In genomic region chr18:55323051-55323994, GRCh38 we compare ENCODE assay signal across 9 cellular contexts.
DNase-seq lines count a peak whose midpoint lies in the region; ATAC-seq, FAIRE-seq and TF ChIP-seq lines count a peak whose summit lies in the region.
"Had no signal": no experiment of that assay in that cellular context is flagged by ENCODE, and none has a peak within 500 bp of the region (broad histone marks: within the 10 kb centered on the region; RNA-seq: fewer than 3 reads in every experiment).

No MANE protein-coding gene starts in this region.

- BruUV-seq in MCF 10A (replicated peaks; lab: Mats Ljungman, UMichigan), result no TSS peak

- DNase-seq in breast epithelium (ENCODE audit: low spot score in 2 of 2) (no peak), MCF 10A (ENCODE audit: unreplicated experiment) (no peak), keratinocyte (ENCODE audit: low read depth, low spot score) (no peak), transverse colon (no peak), MV-4-11 (lab: John Stamatoyannopoulos, UW) (no peak)
- no peak for DNase-seq in CD8-positive, alpha-beta T cell

- H3K4me3 Mint-ChIP-seq in MCF 10A (ENCODE audit: unreplicated experiment), result no peak overlapping the region
- no peak overlapping the region for H3K4me3 Mint-ChIP-seq in CD8-positive, alpha-beta T cell

- no peak for TF ChIP-seq EP300 in transverse colon (IDR thresholded peaks at IDR 0.05; ENCODE audit: low read depth)

- CTCF ChIA-PET in MCF 10A (lab: Yijun Ruan, JAX), result no interaction called here
- CTCF ChIA-PET in CD8-positive, alpha-beta T cell (lab: Charles Lee), result interaction anchor here (1.3 kb wide), 1 partner anchor 15 kb away, joined by 3 read pairs; no protein-coding TSS in a partner anchor

- H3K27me3 Mint-ChIP-seq in MCF 10A (ENCODE audit: insufficient read depth, unreplicated experiment), result no peaks in the 10 kb centered on the region
- H3K27me3 Mint-ChIP-seq in CD8-positive, alpha-beta T cell (ENCODE audit: low read depth), result peaks cover 39% of the 10 kb centered on the region

- no peaks in the 10 kb centered on the region for H3K79me2 ChIP-seq in keratinocyte (ENCODE audit: control insufficient read depth, insufficient read depth, low read length)

- peak overlapping the region; percentile 89 for H3K4me2 ChIP-seq in keratinocyte (ENCODE audit: control insufficient read depth, extremely low read depth, insufficient read depth, low read depth, low read length)

- no peak overlapping the region for H2AFZ ChIP-seq in keratinocyte (ENCODE audit: control insufficient read depth, low read length)

- H3K9me3 ChIP-seq in breast epithelium (no peaks in the 10 kb centered on the region), keratinocyte (ENCODE audit: control insufficient read depth, low read depth, low read length) (no peaks in the 10 kb centered on the region), transverse colon (no peaks in the 10 kb centered on the region)
- H3K9me3 ChIP-seq in CD8-positive, alpha-beta T cell (ENCODE audit: low read length), result no peaks in the 10 kb centered on the region

- no peaks in the 10 kb centered on the region for H3K9me3 Mint-ChIP-seq in MCF 10A (ENCODE audit: unreplicated experiment)
- no peaks in the 10 kb centered on the region for H3K9me3 Mint-ChIP-seq in CD8-positive, alpha-beta T cell
- H3K9me3 Mint-ChIP-seq: T-helper 2 cell treated with Interferon-gamma antibody and Interleukin-4, amounts not matched to agents 5 μg/mL and 100 μg/mL, for 36 hours had no signal

- no peaks in the 10 kb centered on the region for H4K20me1 ChIP-seq in keratinocyte (ENCODE audit: control insufficient read depth, extremely low read depth, insufficient read depth, low read length)

- intact Hi-C loops in breast epithelium (cut with DNase I; ENCODE audit: low total_unique reads) (no loop called here), MCF 10A (cut with micrococcal nuclease) (loop anchor here (10.0 kb wide), 1 partner anchor 89 kb away; no protein-coding TSS in a partner anchor), transverse colon (cut with DNase I; ENCODE audit: low total_unique reads) (loop anchor here (5.0 to 10.0 kb wide), 2 partner anchors 81 kb away; no protein-coding TSS in a partner anchor)
- intact Hi-C loops in CD8-positive, alpha-beta T cell (cut with DNase I, micrococcal nuclease), result no loop called here

- H3K9ac ChIP-seq in keratinocyte (ENCODE audit: control insufficient read depth, extremely low read depth, insufficient read depth, low read length), result peak overlapping the region; percentile 73

- H3K9me1 ChIP-seq in keratinocyte (ENCODE audit: control insufficient read depth, extremely low read depth, insufficient read depth, low read length), result no peaks in the 10 kb centered on the region

- WGBS in transverse colon (ENCODE audit: low coverage in 1 of 2), 2 donors, result 38 to 47% methylated on average over 8 to 10 of the region's 10 CpGs

- TF ChIP-seq POLR2A in breast epithelium (IDR thresholded peaks at IDR 0.05) (no peak), transverse colon (IDR thresholded peaks at IDR 0.05) (no peak)

- H3K4me1 Mint-ChIP-seq in MCF 10A (ENCODE audit: insufficient read depth, unreplicated experiment), result peaks cover 5% of the 10 kb centered on the region
- H3K4me1 Mint-ChIP-seq in CD8-positive, alpha-beta T cell (ENCODE audit: low read depth), result peaks cover 9% of the 10 kb centered on the region

- no peak for FAIRE-seq in keratinocyte (lab: Jason Lieb, UNC)

- H3K4me1 ChIP-seq in breast epithelium (no peaks in the 10 kb centered on the region), keratinocyte (ENCODE audit: control insufficient read depth, extremely low read depth, insufficient read depth, low read length) (peaks cover 9% of the 10 kb centered on the region), transverse colon (peaks cover 0 to 22% (median 3%) of the 10 kb centered on the region in 4 donors)
- H3K4me1 ChIP-seq in CD8-positive, alpha-beta T cell (ENCODE audit: insufficient read depth, low read length), result peaks cover 4% of the 10 kb centered on the region

- peak overlapping the region; percentile 57 to 76 (median 60) for H3K4me3 ChIP-seq in breast epithelium
- no peak overlapping the region for H3K4me3 ChIP-seq in keratinocyte (ENCODE audit: control insufficient read depth in 2 of 3, extremely low read depth in 1 of 3, insufficient read depth in 2 of 3, low read depth in 1 of 3, low read length in 3 of 3)
- peak overlapping the region in 2 of 4 donors; percentile 43 to 52 for H3K4me3 ChIP-seq in transverse colon
- H3K4me3 ChIP-seq in CD8-positive, alpha-beta T cell (ENCODE audit: low read depth, low read length), result no peak overlapping the region

- no peak for TF ChIP-seq CTCF in breast epithelium (IDR thresholded peaks at IDR 0.05)
- TF ChIP-seq CTCF in MCF 10A (IDR thresholded peaks at IDR 0.05; ENCODE audit: unreplicated experiment), result no peak
- TF ChIP-seq CTCF in keratinocyte (optimal IDR thresholded peaks at IDR 0.05 in 1 of 3, IDR thresholded peaks at IDR 0.05 in 1 of 3, conservative IDR thresholded peaks at IDR 0.05 in 1 of 3; ENCODE audit: extremely low read depth in 1 of 3, insufficient read depth in 2 of 3, low read length in 3 of 3), result no peak
- no peak for TF ChIP-seq CTCF in transverse colon (IDR thresholded peaks at IDR 0.05)
- no peak for TF ChIP-seq CTCF in CD8-positive, alpha-beta T cell (IDR thresholded peaks at IDR 0.05)

- in situ Hi-C loops in transverse colon (cut with MboI; ENCODE audit: low pct_ligation_motif_present in 1 of 4, low pct_unique_long_range_greater_than_20kb in 1 of 4, low sequenced_read_pairs in 3 of 4), result loop anchor here in 1 of 4 donors (10.0 kb wide), 1 partner anchor 261 kb away; the partner anchor contains the start of gene TCF4

- dilution Hi-C loops in keratinocyte (cut with MboI; ENCODE audit: extremely low pct_ligation_motif_present, low sequenced_read_pairs), result no loop called here

- H3K27ac ChIP-seq in breast epithelium (peak overlapping the region; percentile 92 to 95), keratinocyte (ENCODE audit: control insufficient read depth, insufficient read depth, low read length) (no peak overlapping the region), transverse colon (peak overlapping the region; percentile 87 to 94 (median 92))
- H3K27ac ChIP-seq in CD8-positive, alpha-beta T cell (ENCODE audit: low read depth, low read length), result no peak overlapping the region

- no peaks in the 10 kb centered on the region for H3K36me3 Mint-ChIP-seq in MCF 10A (ENCODE audit: insufficient read depth, unreplicated experiment)
- H3K36me3 Mint-ChIP-seq in CD8-positive, alpha-beta T cell, result no peaks in the 10 kb centered on the region

- H3K27ac Mint-ChIP-seq in MCF 10A (ENCODE audit: low read depth, unreplicated experiment), result no peak overlapping the region
- no peak overlapping the region for H3K27ac Mint-ChIP-seq in CD8-positive, alpha-beta T cell
- H3K27ac Mint-ChIP-seq: T-helper 2 cell treated with Interferon-gamma antibody and Interleukin-4, amounts not matched to agents 5 μg/mL and 100 μg/mL, for 36 hours had no signal

- POLR2A ChIA-PET in MCF 10A (lab: Yijun Ruan, JAX), result interaction anchor here (0.7 kb wide), 1 partner anchor 258 kb away, joined by 3 read pairs; no protein-coding TSS in a partner anchor
- POLR2A ChIA-PET in CD8-positive, alpha-beta T cell (lab: Charles Lee), result no interaction called here

- H3K36me3 ChIP-seq in breast epithelium (peaks cover 3% of the 10 kb centered on the region), keratinocyte (ENCODE audit: control insufficient read depth in 2 of 2, extremely low read depth in 1 of 2, insufficient read depth in 2 of 2, low read length in 2 of 2) (no peaks in the 10 kb centered on the region), transverse colon (no peaks in the 10 kb centered on the region)
- no peaks in the 10 kb centered on the region for H3K36me3 ChIP-seq in CD8-positive, alpha-beta T cell (ENCODE audit: insufficient read depth, low read length)

- H3K27me3 ChIP-seq in breast epithelium, result no peaks in the 10 kb centered on the region
- H3K27me3 ChIP-seq in keratinocyte (ENCODE audit: control insufficient read depth, extremely low read depth, insufficient read depth, low read length), result no peaks in the 10 kb centered on the region
- H3K27me3 ChIP-seq in transverse colon, result peaks cover 16% of the 10 kb centered on the region
- H3K27me3 ChIP-seq in CD8-positive, alpha-beta T cell (ENCODE audit: insufficient read depth, low read length), result peaks cover 3% of the 10 kb centered on the region

- 0 out of 3 replicates have a peak, but pooled peaks have one; percentile 4 for ATAC-seq in SK-N-SH treated with all-trans-retinoic acid at 6 μM for 48 hours
- no peak for ATAC-seq in GM18517 (IDR thresholded peaks at IDR 0.05; ENCODE audit: unreplicated experiment)
- ATAC-seq in CD8-positive, alpha-beta T cell, result no peak

TF ChIP-seq in SK-N-SH treated with all-trans-retinoic acid at 6 μM for 48 hours, 23 proteins besides CTCF, POLR2A, EP300 and RAD21 (continues in another document):
- no peak for TF ChIP-seq GLIS3 (CRISPR knock-in tag; IDR thresholded peaks at IDR 0.05)
- TF ChIP-seq SNAI2 (CRISPR knock-in tag; IDR thresholded peaks at IDR 0.05), result no peak
- TF ChIP-seq RARB (CRISPR knock-in tag; IDR thresholded peaks at IDR 0.05), result no peak
- no peak for TF ChIP-seq CREB5 (CRISPR knock-in tag; IDR thresholded peaks at IDR 0.05; ENCODE audit: low read depth)
- no peak for TF ChIP-seq TCF4 (CRISPR knock-in tag; IDR thresholded peaks at IDR 0.05; ENCODE audit: borderline replicate concordance)
- no peak for TF ChIP-seq ZNF70 (CRISPR knock-in tag; IDR thresholded peaks at IDR 0.05)
- no peak for TF ChIP-seq BACH2 (CRISPR knock-in tag; IDR thresholded peaks at IDR 0.05; ENCODE audit: borderline replicate concordance)

Comparison
In these comparisons a context has a peak if more than half of its experiments do, and no peak if none do; other contexts are left out.
1. intact Hi-C loops: an anchor here in MCF 10A (10.0 kb wide) and transverse colon (5.0 to 10.0 kb wide); none called in breast epithelium and CD8-positive, alpha-beta T cell.
2. H3K27ac ChIP-seq: peak in breast epithelium (2 of 2) and transverse colon (4 of 4); none in keratinocyte (single experiment) and CD8-positive, alpha-beta T cell (single experiment).
3. H3K4me3 ChIP-seq: peak in breast epithelium (3 of 3); none in keratinocyte (0 of 3) and CD8-positive, alpha-beta T cell (single experiment).